8 cellular contexts compared by ENCODE assay signal in the genomic region with DNA sequence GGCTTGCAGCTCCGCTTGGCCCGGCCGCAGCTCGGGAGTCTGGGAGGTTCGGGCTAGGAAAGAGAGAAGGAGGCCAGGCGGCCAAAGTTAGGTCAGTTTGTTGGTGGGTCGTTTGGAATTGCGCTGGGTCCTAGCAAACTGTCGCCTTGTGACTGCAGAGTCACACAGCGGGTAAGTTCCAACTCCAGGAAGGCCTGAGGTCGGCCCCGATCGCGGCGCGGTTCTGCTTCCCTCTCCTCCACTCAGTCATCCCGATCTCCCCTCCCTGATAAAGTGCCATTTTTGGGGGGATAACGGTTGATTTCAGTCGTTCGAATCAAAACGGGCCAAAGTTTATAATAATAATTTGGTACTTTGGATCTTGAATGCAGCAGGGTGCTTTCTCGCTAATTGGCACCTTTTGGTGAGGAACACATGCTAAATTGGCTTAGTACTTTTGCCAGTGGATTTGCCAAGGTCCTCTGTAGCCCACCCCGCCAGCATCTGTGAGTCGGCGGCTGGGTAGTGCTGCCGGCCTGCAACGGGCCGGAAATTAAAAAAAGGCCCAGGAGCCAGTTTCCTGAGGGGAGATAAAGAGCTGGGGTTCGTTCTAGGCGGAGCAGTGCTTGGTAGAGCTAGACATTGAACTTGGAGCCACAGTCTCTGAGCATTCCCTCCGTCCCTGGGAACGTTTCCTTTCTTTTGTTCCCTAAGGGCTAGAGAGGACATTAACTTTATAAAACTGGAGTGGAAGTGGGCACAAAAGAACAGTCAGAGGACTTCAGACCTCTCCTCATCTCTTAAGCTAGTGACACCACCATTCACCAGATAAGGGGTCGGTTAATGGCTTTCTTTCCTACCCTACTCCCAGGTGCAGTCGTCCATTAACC.
DNase-seq lines count a peak whose midpoint lies in the region; ATAC-seq and TF ChIP-seq lines count a peak whose summit lies in the region.

No MANE protein-coding gene starts in this region.

- H3K27ac ChIP-seq in angular gyrus (ENCODE audit: low read depth, low read length) (peak overlapping the region; percentile 55), iPS-20b (ENCODE audit: low read length) (peak overlapping the region; percentile 65)

- H3K9ac ChIP-seq in NT2/D1 (ENCODE audit: insufficient read length, low read depth), result peak overlapping the region; percentile 97
- H3K9ac ChIP-seq in iPS-20b (ENCODE audit: low read depth, low read length), result peak overlapping the region; percentile 98

- H3K27me3 ChIP-seq in NT2/D1 (ENCODE audit: insufficient read depth, insufficient read length), result no peaks in the 10 kb centered on the region
- H3K27me3 ChIP-seq in iPS-20b (ENCODE audit: insufficient read depth, low read length), result no peaks in the 10 kb centered on the region

- H3K36me3 ChIP-seq in NT2/D1 (ENCODE audit: insufficient read depth, insufficient read length, low read length), result peaks cover 25% of the 10 kb centered on the region
- H3K36me3 ChIP-seq in iPS-20b (ENCODE audit: insufficient read depth, low read depth, low read length), result peaks cover 12% of the 10 kb centered on the region

- peak overlapping the region; percentile 85 for H3K4me3 ChIP-seq in AG10803 (ENCODE audit: low read length)
- peak overlapping the region; percentile 87 for H3K4me3 ChIP-seq in NT2/D1 (ENCODE audit: insufficient read length, low read depth)
- H3K4me3 ChIP-seq in iPS-20b (ENCODE audit: low read length), result peak overlapping the region; percentile 99

- H3K9me3 ChIP-seq in NT2/D1 (ENCODE audit: insufficient read depth, low read length) (no peaks in the 10 kb centered on the region), iPS-20b (ENCODE audit: insufficient read depth, low read depth, low read length) (no peaks in the 10 kb centered on the region)

- H3K4me1 ChIP-seq in NT2/D1 (ENCODE audit: insufficient read depth, insufficient read length) (peaks cover 15% of the 10 kb centered on the region), iPS-20b (ENCODE audit: insufficient read depth, low read length) (peaks cover 16% of the 10 kb centered on the region)

- no peak for TF ChIP-seq CTCF in AG10803 (conservative IDR thresholded peaks at IDR 0.05; ENCODE audit: low read length)

- ATAC-seq in GM19324 (IDR thresholded peaks at IDR 0.05; ENCODE audit: low FRiP score, unreplicated experiment), result peak; percentile 27

- DNase-seq in AG10803 (ENCODE audit: low read depth) (peak; percentile 32), NT2/D1 (ENCODE audit: low read depth, low spot score) (no peak), SKM-1 (lab: John Stamatoyannopoulos, UW; ENCODE audit: unreplicated experiment) (no peak), NCI-H2107 (lab: John Stamatoyannopoulos, UW) (no peak)
- peak; percentile 47 for DNase-seq in stimulated activated CD4-positive, alpha-beta T cell treated with anti-CD3 and anti-CD28 coated beads, Interleukin-15, amount 100 ng/mL, for 24 hours

Comparison
In these comparisons a context has a peak if more than half of its experiments do, and no peak if none do; other contexts are left out.
1. DNase-seq: peak in AG10803 (single experiment) and stimulated activated CD4-positive, alpha-beta T cell treated with anti-CD3 and anti-CD28 coated beads, Interleukin-15, amount 100 ng/mL, for 24 hours (single experiment); none in NT2/D1 (single experiment), SKM-1 (single experiment) and NCI-H2107 (single experiment).
2. Peak in every context shown above with its lines, with median percentiles within 50 percentile points of each other: H3K4me3 ChIP-seq.